In the genomic region with DNA sequence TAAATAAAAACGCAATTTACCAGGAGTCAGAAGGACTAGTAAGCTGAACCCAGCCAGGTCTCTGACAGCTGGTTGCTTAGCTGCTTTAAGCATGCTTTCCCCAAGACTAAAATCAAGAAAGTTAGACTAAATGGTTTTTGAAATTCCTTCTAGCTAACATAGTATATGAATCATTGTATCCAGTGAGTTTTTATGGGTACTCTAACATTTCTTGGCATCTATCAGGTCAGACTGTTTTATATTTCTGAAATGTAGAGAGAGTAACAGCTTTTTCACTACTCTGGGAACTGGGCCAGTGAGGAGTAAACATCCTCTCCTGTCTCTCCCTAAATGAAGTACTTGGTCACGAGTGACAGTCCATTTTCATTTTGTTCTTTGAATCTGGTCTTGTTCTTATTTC, we compare ENCODE assay signal across 8 cellular contexts. TPM values are rescaled to one million over a fixed set of nuclear protein-coding genes. Genes with fewer than 3 reads are reported as not detected.
DNase-seq lines count a peak whose midpoint lies in the region; ATAC-seq and TF ChIP-seq lines count a peak whose summit lies in the region.

No MANE protein-coding gene starts in this region.

- H3K36me3 Mint-ChIP-seq in activated CD4-positive, alpha-beta T cell treated with anti-CD3 and anti-CD28 coated beads, Interleukin-2, amount 10 ng/mL, durations not matched to agents 7 days and 5 days (ENCODE audit: low read depth): peaks cover 31% of the 10 kb centered on the region

- POLR2A ChIA-PET in activated CD4-positive, alpha-beta T cell treated with anti-CD3 and anti-CD28 coated beads, Interleukin-2, amount 10 ng/mL, durations not matched to agents 7 days and 5 days (lab: Charles Lee): interaction anchor here (0.6 kb wide), 1 partner anchor 10 kb away, joined by 4 read pairs; no protein-coding TSS in a partner anchor

- peaks cover 12% of the 10 kb centered on the region for H3K9me3 Mint-ChIP-seq in activated CD4-positive, alpha-beta T cell treated with anti-CD3 and anti-CD28 coated beads, Interleukin-2, amount 10 ng/mL, durations not matched to agents 7 days and 5 days

- no peak overlapping the region for H3K27ac Mint-ChIP-seq in activated CD4-positive, alpha-beta T cell treated with anti-CD3 and anti-CD28 coated beads, Interleukin-2, amount 10 ng/mL, durations not matched to agents 7 days and 5 days

- H3K4me3 Mint-ChIP-seq in activated CD4-positive, alpha-beta T cell treated with anti-CD3 and anti-CD28 coated beads, Interleukin-2, amount 10 ng/mL, durations not matched to agents 7 days and 5 days: no peak overlapping the region

- in situ Hi-C loops in GM13976 (cut with MboI; ENCODE audit: low sequenced_read_pairs, unreplicated experiment): no loop called here

- H3K4me1 ChIP-seq in testis: peaks cover 10% of the 10 kb centered on the region

- intact Hi-C loops in left ventricle myocardium superior (cut with micrococcal nuclease): no loop called here
- intact Hi-C loops in testis (cut with DNase I; ENCODE audit: low total_unique reads): no loop called here

- no peaks in the 10 kb centered on the region for H3K9me3 ChIP-seq in testis

- H3K27me3 ChIP-seq in testis: no peaks in the 10 kb centered on the region

- H3K4me3 ChIP-seq in WI38 (ENCODE audit: low read depth, low read length) (peak overlapping the region; percentile 35), testis (no peak overlapping the region)

- TF ChIP-seq POLR2A in testis (IDR thresholded peaks at IDR 0.05): no peak

- H3K4me1 Mint-ChIP-seq in activated CD4-positive, alpha-beta T cell treated with anti-CD3 and anti-CD28 coated beads, Interleukin-2, amount 10 ng/mL, durations not matched to agents 7 days and 5 days: peaks cover 6% of the 10 kb centered on the region

- H3K36me3 ChIP-seq in testis (ENCODE audit: low read depth, missing control alignments): no peaks in the 10 kb centered on the region

- no peak for TF ChIP-seq CTCF in WI38 (IDR thresholded peaks at IDR 0.05; ENCODE audit: low read depth, low read length)
- TF ChIP-seq CTCF in testis (IDR thresholded peaks at IDR 0.05): no peak
- TF ChIP-seq CTCF in GM13976 (IDR thresholded peaks at IDR 0.05; ENCODE audit: borderline replicate concordance, control extremely low read depth, extremely low read depth, insufficient read depth, missing control alignments): no peak

- CTCF ChIA-PET in activated CD4-positive, alpha-beta T cell treated with anti-CD3 and anti-CD28 coated beads, Interleukin-2, amount 10 ng/mL, durations not matched to agents 7 days and 5 days (lab: Charles Lee): interaction anchor here (0.9 kb wide), 1 partner anchor 13 kb away, joined by 3 read pairs; no protein-coding TSS in a partner anchor

- WGBS in testis, 2 donors: 20 to 27% methylated on average over 2 of the region's 2 CpGs

- peak overlapping the region; percentile 42 to 67 for H3K27ac ChIP-seq in testis

- DNase-seq in HS-5 (ENCODE audit: low read depth) (peak; percentile 83), left ventricle myocardium superior (no peak), testis (peak; percentile 55), GM13976 (ENCODE audit: low spot score) (no peak), ureter (ENCODE audit: low spot score) (no peak)
- DNase-seq in activated CD4-positive, alpha-beta T cell treated with anti-CD3 and anti-CD28 coated beads, Interleukin-2, amount 10 ng/mL, durations not matched to agents 7 days and 5 days: no peak

- no peaks in the 10 kb centered on the region for H3K27me3 Mint-ChIP-seq in activated CD4-positive, alpha-beta T cell treated with anti-CD3 and anti-CD28 coated beads, Interleukin-2, amount 10 ng/mL, durations not matched to agents 7 days and 5 days

- ATAC-seq in left ventricle myocardium superior: peak; percentile 79
- ATAC-seq in GM19351 (IDR thresholded peaks at IDR 0.05; ENCODE audit: unreplicated experiment): no peak

RNA-seq across cellular contexts. Expression of a gene that starts 47.4 kb away (rescaled TPM):
- 32.7 TPM for total RNA-seq in left ventricle myocardium superior
- 10 to 100 TPM; 43.9 to 46.5 TPM for total RNA-seq in testis
- 12.0 TPM for polyA plus RNA-seq in testis (ENCODE audit: insufficient read depth, low read depth, low replicate concordance)
- 95.4 TPM for total RNA-seq in ureter
- total RNA-seq in activated CD4-positive, alpha-beta T cell treated with anti-CD3 and anti-CD28 coated beads, Interleukin-2, amount 10 ng/mL, durations not matched to agents 7 days and 5 days: 10 to 100 TPM; 26.6 to 30.7 TPM

Comparison
In these comparisons a context has a peak if more than half of its experiments do, and no peak if none do; other contexts are left out.
1. DNase-seq: peak in HS-5 (single experiment) and testis (single experiment); none in left ventricle myocardium superior (single experiment), GM13976 (single experiment), ureter (single experiment) and activated CD4-positive, alpha-beta T cell treated with anti-CD3 and anti-CD28 coated beads, Interleukin-2, amount 10 ng/mL, durations not matched to agents 7 days and 5 days (single experiment).